ENCODE assay signal across 14 cellular contexts in genomic region chr16:55372792-55373488, GRCh38. TPM values are rescaled to one million over a fixed set of nuclear protein-coding genes. Genes with fewer than 3 reads are reported as not detected.
"Had no signal": no experiment of that assay in that cellular context is flagged by ENCODE, and none has a peak within 500 bp of the region (broad histone marks: within the 10 kb centered on the region; RNA-seq: fewer than 3 reads in every experiment).

No MANE protein-coding gene starts in this region.

- H3K9me3 ChIP-seq: transverse colon had no signal

- H3K27ac ChIP-seq: SK-N-MC, transverse colon had no signal

- H3K36me3 ChIP-seq: transverse colon had no signal

- DNase-seq: activated B cell treated with CpG ODN at 0.5 μM for 24 hours; activated CD4-positive, alpha-beta T cell treated with anti-CD3 and anti-CD28 coated beads, Interleukin-2, amount 10 ng/mL, durations not matched to agents 7 days and 5 days; activated naive CD4-positive, alpha-beta T cell treated with anti-CD3 and anti-CD28 coated beads, Interleukin-2, amount 10 ng/mL, durations not matched to agents 7 days and 5 days; activated T-cell treated with anti-CD3 and anti-CD28 coated beads for 4 hours; dermis blood vessel endothelial cell; immature natural killer cell; left colon; mammary epithelial cell; small intestine; transverse colon had no signal

- H3K4me3 ChIP-seq: SK-N-MC, transverse colon had no signal

- ATAC-seq: activated T-helper 17 cell treated with anti-CD3 and anti-CD28 coated beads, Interleukin-2, amount 50 U/mL, for 72 hours; left colon; natural killer cell treated with Interleukin-12 subunit alpha and Interleukin-12 subunit beta and Interleukin-15 and Interleukin-18, amount 100 ng/mL, for 72 hours had no signal

- H3K4me1 ChIP-seq: transverse colon had no signal

RNA-seq across cellular contexts. Expression of gene IRX6, which starts 48.9 kb away (rescaled TPM):
- total RNA-seq: activated CD4-positive, alpha-beta T cell treated with anti-CD3 and anti-CD28 coated beads, Interleukin-2, amount 10 ng/mL, durations not matched to agents 7 days and 5 days; activated CD8-positive, alpha-beta memory T cell treated with anti-CD3 and anti-CD28 coated beads for 36 hours; activated T-helper 17 cell treated with anti-CD3 and anti-CD28 coated beads, Interleukin-2, amount 50 U/mL, for 72 hours; dermis blood vessel endothelial cell; mammary epithelial cell; natural killer cell treated with Interleukin-12 subunit alpha and Interleukin-12 subunit beta and Interleukin-15 and Interleukin-18, amount 100 ng/mL, for 72 hours had no signal
- polyA plus RNA-seq: immature natural killer cell had no signal
